ENCODE assay signal across 2 cellular contexts in genomic region chr9:79570449-79571308, GRCh38.
TF ChIP-seq lines count a peak whose summit lies in the region.

No MANE protein-coding gene starts in this region.

TF ChIP-seq in IMR-90, 13 proteins besides CTCF, POLR2A, EP300 and RAD21:
- peak; percentile 18; the same call in 1 of the 2 replicates for TF ChIP-seq USF2 (IDR thresholded peaks at IDR 0.05; ENCODE audit: low read depth, low read length)
- no peak for TF ChIP-seq MXI1 (IDR thresholded peaks at IDR 0.05; ENCODE audit: borderline replicate concordance, low read depth, low read length)

TF ChIP-seq in H1, 55 proteins besides CTCF, POLR2A, EP300 and RAD21:
- TF ChIP-seq PHF8 (conservative IDR thresholded peaks at IDR 0.05; ENCODE audit: low read depth, low read length) (peak; percentile 45), TBP (IDR thresholded peaks at IDR 0.05; ENCODE audit: low read depth, low read length) (peak; percentile 42; the same call in 1 of the 2 replicates), RNF2 (IDR thresholded peaks at IDR 0.05; ENCODE audit: borderline replicate concordance, low read depth, low read length, missing control alignments, poor library complexity, severe bottlenecking) (no peak), SIN3A (conservative IDR thresholded peaks at IDR 0.05 in 1 of 2, IDR thresholded peaks at IDR 0.05 in 1 of 2; ENCODE audit: low read depth in 1 of 2, low read length in 2 of 2) (0 out of 4 replicates have a peak, but pooled peaks of 1 of the 2 experiments have one; percentile 59), YY1 (IDR thresholded peaks at IDR 0.05; ENCODE audit: low read depth, low read length) (peak; percentile 83), CHD7 (IDR thresholded peaks at IDR 0.05; ENCODE audit: insufficient replicate concordance, low read length) (no peak), ASH2L (IDR thresholded peaks at IDR 0.05; ENCODE audit: low read length) (peak; percentile 70), TAF1 (IDR thresholded peaks at IDR 0.05; ENCODE audit: low read depth, low read length) (peak; percentile 80), TEAD4 (IDR thresholded peaks at IDR 0.05; ENCODE audit: low read depth, low read length) (peak; percentile 84), EGR1 (IDR thresholded peaks at IDR 0.05; ENCODE audit: borderline replicate concordance, low read depth, low read length) (peak; percentile 15; the same call in 1 of the 2 replicates), SAP30 (IDR thresholded peaks at IDR 0.05; ENCODE audit: insufficient read depth, insufficient replicate concordance, low read length) (peak; percentile 40), SP2 (IDR thresholded peaks at IDR 0.05; ENCODE audit: low read length) (no peak), HDAC2 (IDR thresholded peaks at IDR 0.05; ENCODE audit: borderline replicate concordance in 1 of 2, low read depth in 2 of 2, low read length in 2 of 2) (0 out of 4 replicates have a peak, but pooled peaks of 1 of the 2 experiments have one; percentile 33), POLR2AphosphoS5 (IDR thresholded peaks at IDR 0.05; ENCODE audit: low read depth, low read length) (peak; percentile 32; the same call in 1 of the 2 replicates)
- TF ChIP-seq, protein P1, sequence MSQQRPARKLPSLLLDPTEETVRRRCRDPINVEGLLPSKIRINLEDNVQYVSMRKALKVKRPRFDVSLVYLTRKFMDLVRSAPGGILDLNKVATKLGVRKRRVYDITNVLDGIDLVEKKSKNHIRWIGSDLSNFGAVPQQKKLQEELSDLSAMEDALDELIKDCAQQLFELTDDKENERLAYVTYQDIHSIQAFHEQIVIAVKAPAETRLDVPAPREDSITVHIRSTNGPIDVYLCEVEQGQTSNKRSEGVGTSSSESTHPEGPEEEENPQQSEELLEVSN (IDR thresholded peaks at IDR 0.05), result peak; percentile 89
- TF ChIP-seq, protein P2, sequence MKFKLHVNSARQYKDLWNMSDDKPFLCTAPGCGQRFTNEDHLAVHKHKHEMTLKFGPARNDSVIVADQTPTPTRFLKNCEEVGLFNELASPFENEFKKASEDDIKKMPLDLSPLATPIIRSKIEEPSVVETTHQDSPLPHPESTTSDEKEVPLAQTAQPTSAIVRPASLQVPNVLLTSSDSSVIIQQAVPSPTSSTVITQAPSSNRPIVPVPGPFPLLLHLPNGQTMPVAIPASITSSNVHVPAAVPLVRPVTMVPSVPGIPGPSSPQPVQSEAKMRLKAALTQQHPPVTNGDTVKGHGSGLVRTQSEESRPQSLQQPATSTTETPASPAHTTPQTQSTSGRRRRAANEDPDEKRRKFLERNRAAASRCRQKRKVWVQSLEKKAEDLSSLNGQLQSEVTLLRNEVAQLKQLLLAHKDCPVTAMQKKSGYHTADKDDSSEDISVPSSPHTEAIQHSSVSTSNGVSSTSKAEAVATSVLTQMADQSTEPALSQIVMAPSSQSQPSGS (IDR thresholded peaks at IDR 0.05; ENCODE audit: low read length), result no peak
- TF ChIP-seq, protein P3, sequence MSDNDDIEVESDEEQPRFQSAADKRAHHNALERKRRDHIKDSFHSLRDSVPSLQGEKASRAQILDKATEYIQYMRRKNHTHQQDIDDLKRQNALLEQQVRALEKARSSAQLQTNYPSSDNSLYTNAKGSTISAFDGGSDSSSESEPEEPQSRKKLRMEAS (IDR thresholded peaks at IDR 0.05), result peak; percentile 77
